ENCODE assay signal across 1 cellular context in genomic region chr1:161070737-161071136, GRCh38.
TF ChIP-seq lines count a peak whose summit lies in the region.

No MANE protein-coding gene starts in this region.

TF ChIP-seq in GM12878, 131 proteins besides CTCF, POLR2A, EP300 and RAD21:
- TF ChIP-seq GATAD2B (conservative IDR thresholded peaks at IDR 0.05; ENCODE audit: low read depth) (no peak), ATF7 (IDR thresholded peaks at IDR 0.05; ENCODE audit: low read depth) (no peak), SIN3A (IDR thresholded peaks at IDR 0.05; ENCODE audit: low read depth, low read length) (no peak), PBX3 (IDR thresholded peaks at IDR 0.05; ENCODE audit: insufficient replicate concordance, low read depth, low read length) (no peak), SP1 (IDR thresholded peaks at IDR 0.05; ENCODE audit: low read depth, low read length) (no peak), BACH1 (IDR thresholded peaks at IDR 0.05; ENCODE audit: borderline replicate concordance) (no peak), TCF7 (IDR thresholded peaks at IDR 0.05; ENCODE audit: borderline replicate concordance) (no peak), TARDBP (IDR thresholded peaks at IDR 0.05; ENCODE audit: borderline replicate concordance) (no peak), E4F1 (IDR thresholded peaks at IDR 0.05; ENCODE audit: borderline replicate concordance, partially characterized antibody) (no peak), KLF5 (IDR thresholded peaks at IDR 0.05; ENCODE audit: partially characterized antibody) (no peak), CUX1 (IDR thresholded peaks at IDR 0.05; ENCODE audit: insufficient replicate concordance, low read depth, low read length) (no peak), TBL1XR1 (IDR thresholded peaks at IDR 0.05; ENCODE audit: low read depth, low read length) (no peak), ZNF217 (IDR thresholded peaks at IDR 0.05) (no peak), MTA3 (IDR thresholded peaks at IDR 0.05; ENCODE audit: borderline replicate concordance, low read length) (no peak), TAF1 (IDR thresholded peaks at IDR 0.05; ENCODE audit: borderline replicate concordance, low read depth, low read length) (no peak), PAX8 (IDR thresholded peaks at IDR 0.05) (no peak)
